8 cellular contexts compared by ENCODE assay signal in genomic region chr2:241148891-241149674, GRCh38. TPM values are rescaled to one million over a fixed set of nuclear protein-coding genes. Genes with fewer than 3 reads are reported as not detected.
DNase-seq lines count a peak whose midpoint lies in the region; ATAC-seq and TF ChIP-seq lines count a peak whose summit lies in the region.

TSS of gene PASK (minus strand) at chr2:241149472. CDS start at chr2:241143032, 6,440 bp downstream.

- H3K9me3 ChIP-seq in gastroesophageal sphincter: no peaks in the 10 kb centered on the region
- H3K9me3 ChIP-seq in neutrophil: no peaks in the 10 kb centered on the region

- TF ChIP-seq CTCF in HFF-Myc (IDR thresholded peaks at IDR 0.05; ENCODE audit: low read depth, low read length, missing control alignments) (no peak), gastroesophageal sphincter (IDR thresholded peaks at IDR 0.05) (peak in 1 of 4 experiments; percentile 7), neutrophil (IDR thresholded peaks at IDR 0.05) (peak; percentile 12)

- DNase-seq in GM04503 (ENCODE audit: low read depth) (peak; percentile 63), HFF-Myc (ENCODE audit: extremely low read depth, low read depth) (peak; percentile 86), NAMALWA (ENCODE audit: low spot score) (peak; percentile 94), SK-MEL-5 (ENCODE audit: low read depth, low spot score) (peak; percentile 95), substantia nigra (lab: John Stamatoyannopoulos, UW) (peak; percentile 45 to 96 (median 89))
- DNase-seq in activated naive CD4-positive, alpha-beta T cell (lab: John Stamatoyannopoulos, UW): peak; percentile 74 to 88 (median 82)

- TF ChIP-seq POLR2A in gastroesophageal sphincter (IDR thresholded peaks at IDR 0.05): no peak

- H3K27ac ChIP-seq in gastroesophageal sphincter: peak within 1 kb of the TSS in 3 of 4 donors; percentile 81 to 88 (median 85)
- H3K27ac ChIP-seq in neutrophil: peak within 1 kb of the TSS; percentile 62
- peak within 1 kb of the TSS; percentile 80 for H3K27ac ChIP-seq in substantia nigra (ENCODE audit: low read depth, low read length, poor library complexity, severe bottlenecking)

- no peaks in the 10 kb centered on the region for H3K27me3 ChIP-seq in gastroesophageal sphincter
- H3K27me3 ChIP-seq in neutrophil: peaks cover 11% of the 10 kb centered on the region

- H3K4me3 ChIP-seq in HFF-Myc (replicated peaks; ENCODE audit: low read depth, low read length) (peak within 1 kb of the TSS; percentile 87), gastroesophageal sphincter (peak within 1 kb of the TSS; percentile 82 to 86), neutrophil (ENCODE audit: low read depth in 1 of 2, low read length in 1 of 2) (peak within 1 kb of the TSS; percentile 75 to 94)

- in situ Hi-C loops in SK-MEL-5 (cut with HindIII; ENCODE audit: low pct_unique_long_range_greater_than_20kb, low sequenced_read_pairs): no loop called here

- WGBS in gastroesophageal sphincter (ENCODE audit: low coverage in 1 of 2), 2 donors: 0% methylated on average over 2 to 4 of the region's 88 CpGs

- peak; percentile 91 for ATAC-seq in gastroesophageal sphincter

- TF ChIP-seq EP300 in gastroesophageal sphincter (IDR thresholded peaks at IDR 0.05): no peak

- H3K36me3 ChIP-seq in gastroesophageal sphincter: peaks cover 0 to 10% of the 10 kb centered on the region in 2 donors
- peaks cover 11% of the 10 kb centered on the region for H3K36me3 ChIP-seq in neutrophil

- H3K4me1 ChIP-seq in gastroesophageal sphincter (peaks cover 0 to 32% (median 3%) of the 10 kb centered on the region in 3 donors), neutrophil (ENCODE audit: control insufficient read depth in 1 of 2, insufficient read depth in 1 of 2, low read depth in 1 of 2, low read length in 1 of 2) (peaks cover 17 to 19% of the 10 kb centered on the region in 2 experiments)

RNA-seq across cellular contexts. Expression of gene PASK, which starts in this region (rescaled TPM):
- 2.8 and 3.4 TPM in 2 replicates for total RNA-seq in SK-MEL-5 (2014; rRNA removed; shearing (Covaris generic))
- 8.3 and 10.0 TPM in 2 replicates for polyA plus RNA-seq in SK-MEL-5 (2015; cell fraction: cytosol; rRNA removed)
- 103 and 126 TPM in 2 replicates for polyA plus RNA-seq in SK-MEL-5 (2015; cell fraction: nucleus; rRNA removed)
- total RNA-seq in gastroesophageal sphincter: 1 to 10 TPM; 1.6 to 6.5 (median 4.4) TPM

Comparison
In these comparisons a context has a peak if more than half of its experiments do, and no peak if none do; other contexts are left out.
1. Peak in every context shown above with its lines: DNase-seq, ATAC-seq, H3K4me3 ChIP-seq and H3K27ac ChIP-seq.